ENCODE assay signal across 1 cellular context in the genomic region with DNA sequence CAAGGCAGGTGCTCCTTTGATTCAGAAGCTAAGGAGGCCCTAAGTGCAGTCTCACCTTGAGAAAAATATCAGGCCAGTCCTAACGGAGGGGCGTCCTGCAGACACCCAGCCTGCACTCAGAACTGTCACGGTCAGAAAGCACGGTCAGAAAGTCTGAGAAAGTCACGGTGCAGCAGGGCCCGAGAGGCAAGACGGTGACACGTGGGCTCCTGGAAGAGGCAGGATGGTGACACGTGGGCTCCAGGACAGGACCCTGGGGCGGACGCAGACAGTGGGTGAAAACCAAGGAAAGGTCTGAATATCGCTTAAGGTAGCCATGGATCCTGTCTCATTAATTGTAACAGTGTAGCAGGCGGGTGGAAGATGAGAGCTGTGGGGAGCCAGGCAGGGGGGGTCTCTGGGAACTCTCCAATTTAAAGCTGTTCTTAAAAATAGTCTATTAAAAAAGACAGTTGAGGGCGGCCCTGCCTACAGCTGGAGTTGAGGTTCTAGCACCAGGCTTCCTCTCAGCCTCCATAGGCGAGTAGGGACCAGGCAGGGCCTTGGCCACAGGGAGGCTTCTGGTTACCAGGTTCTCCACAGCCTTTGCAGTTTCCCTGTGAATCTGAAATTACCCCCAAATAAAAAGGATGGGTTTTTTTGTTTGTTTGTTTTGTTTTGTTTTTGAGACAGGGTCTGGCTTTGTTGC.
TF ChIP-seq lines count a peak whose summit lies in the region.

No MANE protein-coding gene starts in this region.

TF ChIP-seq in H1, 55 proteins besides CTCF, POLR2A, EP300 and RAD21:
- TF ChIP-seq JUN (IDR thresholded peaks at IDR 0.05; ENCODE audit: low read depth, low read length) = no peak
